17 cellular contexts compared by ENCODE assay signal in genomic region chr13:112759053-112759452, GRCh38.
"Had no signal": no experiment of that assay in that cellular context is flagged by ENCODE, and none has a peak within 500 bp of the region (broad histone marks: within the 10 kb centered on the region; RNA-seq: fewer than 3 reads in every experiment).

No MANE protein-coding gene starts in this region.

- H3K36me3 ChIP-seq: left ventricle myocardium inferior had no signal

- DNase-seq: activated CD4-positive, alpha-beta T cell treated with anti-CD3 and anti-CD28 coated beads for 36 hours; activated CD8-positive, alpha-beta memory T cell treated with anti-CD3 and anti-CD28 coated beads, Interleukin-2, amount 50 U/mL, for 4 hours; activated CD8-positive, alpha-beta T cell treated with anti-CD3 and anti-CD28 coated beads for 36 hours; activated gamma-delta T cell treated with Interleukin-2 at 50 U/mL for 16 hours; aorta; cortex of kidney; effector CD8-positive, alpha-beta T cell; left ventricle myocardium inferior; mucosa of descending colon; naive thymus-derived CD4-positive, alpha-beta T cell; nucleus accumbens; retina; T-helper 9 cell had no signal

- H3K4me3 ChIP-seq: left ventricle myocardium inferior, mucosa of descending colon had no signal

- H3K9me3 Mint-ChIP-seq: activated CD8-positive, alpha-beta T cell treated with anti-CD3 and anti-CD28 coated beads for 36 hours; naive thymus-derived CD4-positive, alpha-beta T cell; stimulated activated effector memory CD8-positive, alpha-beta T cell treated with anti-CD3 and anti-CD28 coated beads, Interleukin-12 subunit alpha, Interleukin-12 subunit beta, amount 100 ng/mL, for 72 hours; T-cell had no signal

- ATAC-seq: activated CD4-positive, alpha-beta T cell treated with anti-CD3 and anti-CD28 coated beads for 36 hours; activated CD8-positive, alpha-beta T cell treated with anti-CD3 and anti-CD28 coated beads for 36 hours; mucosa of descending colon; naive thymus-derived CD4-positive, alpha-beta T cell; stimulated activated effector memory CD8-positive, alpha-beta T cell treated with anti-CD3 and anti-CD28 coated beads, Interleukin-12 subunit alpha, Interleukin-12 subunit beta, amount 100 ng/mL, for 72 hours had no signal

- H3K4me3 Mint-ChIP-seq: activated CD4-positive, alpha-beta T cell treated with anti-CD3 and anti-CD28 coated beads for 36 hours; activated CD8-positive, alpha-beta T cell treated with anti-CD3 and anti-CD28 coated beads for 36 hours; stimulated activated effector memory CD8-positive, alpha-beta T cell treated with anti-CD3 and anti-CD28 coated beads, Interleukin-12 subunit alpha, Interleukin-12 subunit beta, amount 100 ng/mL, for 72 hours had no signal

- H3K27ac Mint-ChIP-seq: activated CD4-positive, alpha-beta T cell treated with anti-CD3 and anti-CD28 coated beads for 36 hours; activated CD8-positive, alpha-beta T cell treated with anti-CD3 and anti-CD28 coated beads for 36 hours; stimulated activated effector memory CD8-positive, alpha-beta T cell treated with anti-CD3 and anti-CD28 coated beads, Interleukin-12 subunit alpha, Interleukin-12 subunit beta, amount 100 ng/mL, for 72 hours had no signal

- H3K27ac ChIP-seq: left ventricle myocardium inferior had no signal

- H3K9me3 ChIP-seq: mucosa of descending colon had no signal

- H3K36me3 Mint-ChIP-seq: stimulated activated effector memory CD8-positive, alpha-beta T cell treated with anti-CD3 and anti-CD28 coated beads, Interleukin-12 subunit alpha, Interleukin-12 subunit beta, amount 100 ng/mL, for 72 hours had no signal

- H3K27me3 Mint-ChIP-seq: activated CD4-positive, alpha-beta T cell treated with anti-CD3 and anti-CD28 coated beads for 36 hours; activated CD8-positive, alpha-beta T cell treated with anti-CD3 and anti-CD28 coated beads for 36 hours; naive thymus-derived CD4-positive, alpha-beta T cell; T-cell had no signal

- FAIRE-seq: frontal cortex, islet of Langerhans had no signal
